1 cellular context compared by ENCODE assay signal in the genomic region with DNA sequence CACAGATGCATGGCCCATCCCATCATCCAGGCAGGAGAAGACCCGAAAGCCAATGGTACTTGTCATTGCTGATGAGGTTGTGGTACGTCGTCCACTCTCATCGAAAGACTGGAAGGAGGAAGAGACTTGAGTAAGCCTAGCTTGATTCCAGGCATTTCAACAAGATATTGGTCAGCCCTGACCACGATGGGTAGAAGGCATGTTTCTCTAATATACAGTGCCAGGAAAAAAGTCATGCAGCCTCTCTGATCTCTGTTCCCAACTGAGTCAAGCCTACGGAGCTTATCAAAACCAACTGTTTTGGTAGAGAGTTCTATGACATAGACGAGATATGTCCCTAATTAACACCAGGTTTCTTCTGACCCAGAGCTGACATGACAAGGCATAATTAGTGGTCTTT.
TF ChIP-seq lines count a peak whose summit lies in the region.

No MANE protein-coding gene starts in this region.

TF ChIP-seq in K562, 482 proteins besides CTCF, POLR2A, EP300 and RAD21 (continued from another document):
- TF ChIP-seq ZNF57 (CRISPR knock-in tag; IDR thresholded peaks at IDR 0.05) (no peak), MEIS2 (IDR thresholded peaks at IDR 0.05; ENCODE audit: partially characterized antibody) (peak; percentile 43), ZNF134 (CRISPR knock-in tag; conservative IDR thresholded peaks at IDR 0.05) (no peak), ETV6 (IDR thresholded peaks at IDR 0.05; ENCODE audit: borderline replicate concordance in 1 of 2, low read depth in 2 of 2, low read length in 1 of 2) (no peak), ETV6 (CRISPR knock-in tag; IDR thresholded peaks at IDR 0.05; ENCODE audit: borderline replicate concordance) (no peak), WHSC1 (IDR thresholded peaks at IDR 0.05; ENCODE audit: low read length) (no peak), CBX3 (IDR thresholded peaks at IDR 0.05; ENCODE audit: borderline replicate concordance in 1 of 2, low read length in 2 of 2) (no peak), ZNF766 (CRISPR knock-in tag; conservative IDR thresholded peaks at IDR 0.05) (peak; percentile 72)
- TF ChIP-seq, protein P1, sequence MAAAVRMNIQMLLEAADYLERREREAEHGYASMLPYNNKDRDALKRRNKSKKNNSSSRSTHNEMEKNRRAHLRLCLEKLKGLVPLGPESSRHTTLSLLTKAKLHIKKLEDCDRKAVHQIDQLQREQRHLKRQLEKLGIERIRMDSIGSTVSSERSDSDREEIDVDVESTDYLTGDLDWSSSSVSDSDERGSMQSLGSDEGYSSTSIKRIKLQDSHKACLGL (CRISPR knock-in tag; IDR thresholded peaks at IDR 0.05; ENCODE audit: borderline replicate concordance, poor library complexity, severe bottlenecking) = no peak
